Comparison of ENCODE assay signal across 39 cellular contexts in genomic region chr5:100644776-100645175, GRCh38.
"Had no signal": no experiment of that assay in that cellular context is flagged by ENCODE, and none has a peak within 500 bp of the region (broad histone marks: within the 10 kb centered on the region; RNA-seq: fewer than 3 reads in every experiment).

No MANE protein-coding gene starts in this region.

- H3K36me3 Mint-ChIP-seq: activated CD4-positive, alpha-beta memory T cell treated with anti-CD3 and anti-CD28 coated beads for 36 hours; activated naive CD4-positive, alpha-beta T cell treated with anti-CD3 and anti-CD28 coated beads, Interleukin-2, amount 50 U/mL, for 72 hours; activated naive CD8-positive, alpha-beta T cell treated with anti-CD3 and anti-CD28 coated beads for 36 hours had no signal

- DNase-seq: activated B cell treated with CpG ODN at 0.5 μM for 24 hours; activated CD4-positive, alpha-beta memory T cell treated with anti-CD3 and anti-CD28 coated beads for 36 hours; activated CD4-positive, alpha-beta T cell treated with anti-CD3 and anti-CD28 coated beads for 4 hours; activated CD4-positive, alpha-beta T cell treated with anti-CD3 and anti-CD28 coated beads, Interleukin-2, amount 10 ng/mL, durations not matched to agents 24 days and 14 days; activated CD4-positive, alpha-beta T cell treated with anti-CD3 and anti-CD28 coated beads, Interleukin-2, amount 50 U/mL, for 1 hour; activated CD4-positive, alpha-beta T cell treated with anti-CD3 and anti-CD28 coated beads, Interleukin-2, amount 50 U/mL, for 4 hours; activated CD4-positive, CD25-positive, alpha-beta regulatory T cell treated with anti-CD3 and anti-CD28 coated beads, Interleukin-2, amount 50 U/mL, for 72 hours; activated CD8-positive, alpha-beta memory T cell treated with anti-CD3 and anti-CD28 coated beads, Interleukin-2, amount 50 U/mL, for 4 hours; activated CD8-positive, alpha-beta T cell treated with anti-CD3 and anti-CD28 coated beads for 36 hours; activated effector memory CD4-positive, alpha-beta T cell treated with anti-CD3 and anti-CD28 coated beads, Interleukin-2, amount 50 U/mL, for 16 hours; activated gamma-delta T cell treated with Interleukin-2 at 50 U/mL for 16 hours; activated naive CD4-positive, alpha-beta T cell; activated naive CD4-positive, alpha-beta T cell treated with anti-CD3 and anti-CD28 coated beads for 36 hours; activated naive CD4-positive, alpha-beta T cell treated with anti-CD3 and anti-CD28 coated beads, Interleukin-2, amount 50 U/mL, for 16 hours; activated naive CD8-positive, alpha-beta T cell treated with anti-CD3 and anti-CD28 coated beads for 36 hours; activated T-cell treated with anti-CD3 and anti-CD28 coated beads for 4 hours; activated T-cell treated with anti-CD3 and anti-CD28 coated beads, Interleukin-2, amount 50 U/mL, for 1 hour; activated T-cell treated with anti-CD3 and anti-CD28 coated beads, Interleukin-2, amount 50 U/mL, for 4 hours; activated T-cell treated with anti-CD3 and anti-CD28 coated beads, Interleukin-2, amount 50 U/mL, for 72 hours; adrenal gland; amniotic stem cell; aorta; body of pancreas; brain microvascular endothelial cell; caudate nucleus; cerebellar nuclear complex; T-helper 1 cell; T-helper 2 cell; T-helper 9 cell had no signal

- H3K9me3 Mint-ChIP-seq: activated B cell treated with CpG ODN at 0.5 μM for 24 hours; activated CD4-positive, alpha-beta memory T cell treated with anti-CD3 and anti-CD28 coated beads for 36 hours; activated CD4-positive, alpha-beta T cell treated with anti-CD3 and anti-CD28 coated beads, Interleukin-2, amount 10 ng/mL, durations not matched to agents 24 days and 14 days; activated CD8-positive, alpha-beta T cell treated with anti-CD3 and anti-CD28 coated beads for 36 hours; activated naive CD4-positive, alpha-beta T cell treated with anti-CD3 and anti-CD28 coated beads for 36 hours; activated naive CD4-positive, alpha-beta T cell treated with anti-CD3 and anti-CD28 coated beads, Interleukin-2, amount 50 U/mL, for 72 hours; activated naive CD8-positive, alpha-beta T cell treated with anti-CD3 and anti-CD28 coated beads for 36 hours; activated T-cell treated with anti-CD3 and anti-CD28 coated beads, Interleukin-2, amount 50 U/mL, for 4 hours; activated T-helper 1 cell treated with anti-CD3 and anti-CD28 coated beads, Interleukin-12 subunit alpha, Interleukin-12 subunit beta, Interleukin-2, Interleukin-4 antibody, amounts not matched to agents 30 ng/mL and 10 ng/mL and 1 ng/mL, durations not matched to agents 14 hours and 24 hours and 36 hours; activated T-helper 17 cell treated with anti-CD3 and anti-CD28 coated beads, Interleukin-2, amount 50 U/mL, for 72 hours; central memory CD8-positive, alpha-beta T cell; T-helper 1 cell treated with Interleukin-12 subunit alpha and Interleukin-12 subunit beta and Interleukin-4 antibody, amounts not matched to agents 30 μg/mL and 1 μg/mL, for 36 hours; T-helper 2 cell treated with Interferon-gamma antibody and Interleukin-4, amounts not matched to agents 5 μg/mL and 100 μg/mL, for 36 hours had no signal

- H3K4me3 Mint-ChIP-seq: activated B cell treated with CpG ODN at 0.5 μM for 24 hours; activated CD4-positive, alpha-beta memory T cell treated with anti-CD3 and anti-CD28 coated beads for 36 hours; activated CD4-positive, alpha-beta T cell treated with anti-CD3 and anti-CD28 coated beads, Interleukin-2, amount 10 ng/mL, durations not matched to agents 24 days and 14 days; activated CD8-positive, alpha-beta T cell treated with anti-CD3 and anti-CD28 coated beads for 36 hours; activated naive CD4-positive, alpha-beta T cell treated with anti-CD3 and anti-CD28 coated beads for 36 hours; activated naive CD8-positive, alpha-beta T cell treated with anti-CD3 and anti-CD28 coated beads for 36 hours; activated T-cell treated with anti-CD3 and anti-CD28 coated beads, Interleukin-2, amount 50 U/mL, for 4 hours; activated T-cell treated with anti-CD3 and anti-CD28 coated beads, Interleukin-2, amount 50 U/mL, for 72 hours; activated T-helper 1 cell treated with anti-CD3 and anti-CD28 coated beads, Interleukin-12 subunit alpha, Interleukin-12 subunit beta, Interleukin-2, Interleukin-4 antibody, amounts not matched to agents 30 ng/mL and 10 ng/mL and 1 ng/mL, durations not matched to agents 14 hours and 24 hours and 36 hours; activated T-helper 17 cell treated with anti-CD3 and anti-CD28 coated beads, Interleukin-2, amount 50 U/mL, for 72 hours; central memory CD8-positive, alpha-beta T cell; T-helper 1 cell treated with Interleukin-12 subunit alpha and Interleukin-12 subunit beta and Interleukin-4 antibody, amounts not matched to agents 30 μg/mL and 1 μg/mL, for 36 hours; T-helper 2 cell treated with Interferon-gamma antibody and Interleukin-4, amounts not matched to agents 5 μg/mL and 100 μg/mL, for 36 hours had no signal

- H3K4me3 ChIP-seq: adrenal gland, body of pancreas, breast epithelium, cardiac muscle cell had no signal

- H3K27me3 ChIP-seq: adrenal gland, body of pancreas, brain microvascular endothelial cell, breast epithelium, cardiac muscle cell had no signal

- FAIRE-seq: astrocyte, TTC549 had no signal

- H3K4me1 Mint-ChIP-seq: activated B cell treated with CpG ODN at 0.5 μM for 24 hours; central memory CD8-positive, alpha-beta T cell had no signal

- H3K27ac Mint-ChIP-seq: activated B cell treated with CpG ODN at 0.5 μM for 24 hours; activated CD4-positive, alpha-beta memory T cell treated with anti-CD3 and anti-CD28 coated beads for 36 hours; activated CD4-positive, alpha-beta T cell treated with anti-CD3 and anti-CD28 coated beads, Interleukin-2, amount 10 ng/mL, durations not matched to agents 24 days and 14 days; activated CD8-positive, alpha-beta T cell treated with anti-CD3 and anti-CD28 coated beads for 36 hours; activated naive CD4-positive, alpha-beta T cell treated with anti-CD3 and anti-CD28 coated beads for 36 hours; activated naive CD4-positive, alpha-beta T cell treated with anti-CD3 and anti-CD28 coated beads, Interleukin-2, amount 50 U/mL, for 72 hours; activated naive CD8-positive, alpha-beta T cell treated with anti-CD3 and anti-CD28 coated beads for 36 hours; activated T-cell treated with anti-CD3 and anti-CD28 coated beads, Interleukin-2, amount 50 U/mL, for 72 hours; activated T-helper 1 cell treated with anti-CD3 and anti-CD28 coated beads, Interleukin-12 subunit alpha, Interleukin-12 subunit beta, Interleukin-2, Interleukin-4 antibody, amounts not matched to agents 30 ng/mL and 10 ng/mL and 1 ng/mL, durations not matched to agents 14 hours and 24 hours and 36 hours; activated T-helper 17 cell treated with anti-CD3 and anti-CD28 coated beads, Interleukin-2, amount 50 U/mL, for 72 hours; T-helper 1 cell treated with Interleukin-12 subunit alpha and Interleukin-12 subunit beta and Interleukin-4 antibody, amounts not matched to agents 30 μg/mL and 1 μg/mL, for 36 hours; T-helper 2 cell treated with Interferon-gamma antibody and Interleukin-4, amounts not matched to agents 5 μg/mL and 100 μg/mL, for 36 hours had no signal

- H3K36me3 ChIP-seq: adrenal gland, brain microvascular endothelial cell, breast epithelium, cardiac muscle cell had no signal

- H3K27me3 Mint-ChIP-seq: activated B cell treated with CpG ODN at 0.5 μM for 24 hours; activated naive CD8-positive, alpha-beta T cell treated with anti-CD3 and anti-CD28 coated beads for 36 hours; activated T-helper 17 cell treated with anti-CD3 and anti-CD28 coated beads, Interleukin-2, amount 50 U/mL, for 72 hours had no signal
